1 cellular context compared by ENCODE assay signal in the genomic region with DNA sequence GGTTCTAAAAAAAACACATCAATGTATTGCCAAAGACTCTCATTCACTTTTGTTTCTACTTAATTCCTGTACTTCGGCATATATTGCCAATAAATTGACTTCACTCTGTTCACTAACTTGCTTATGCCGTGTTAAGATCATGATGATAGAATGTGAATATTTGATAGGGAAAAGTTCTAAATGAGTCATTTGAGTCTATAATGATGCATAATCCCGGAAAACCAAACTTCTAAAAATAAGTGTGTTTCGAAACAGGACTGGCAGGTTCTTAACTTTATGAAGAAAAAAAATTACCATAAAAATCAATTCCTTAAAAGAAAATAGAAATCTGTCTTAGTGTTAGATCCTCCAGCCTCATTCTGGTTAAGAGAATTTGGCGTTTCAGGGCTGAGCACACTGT.
TF ChIP-seq lines count a peak whose summit lies in the region.

No MANE protein-coding gene starts in this region.

TF ChIP-seq in IMR-90, 13 proteins besides CTCF, POLR2A, EP300 and RAD21:
- no peak for TF ChIP-seq FOS (IDR thresholded peaks at IDR 0.05; ENCODE audit: low read depth, low read length)
- no peak for TF ChIP-seq SMC3 (IDR thresholded peaks at IDR 0.05; ENCODE audit: low read depth, low read length)
- 0 out of 2 replicates have a peak, but pooled peaks have one; percentile 9 for TF ChIP-seq CEBPB (IDR thresholded peaks at IDR 0.05; ENCODE audit: low read depth, low read length)
